Comparison of ENCODE assay signal across 36 cellular contexts in the genomic region with DNA sequence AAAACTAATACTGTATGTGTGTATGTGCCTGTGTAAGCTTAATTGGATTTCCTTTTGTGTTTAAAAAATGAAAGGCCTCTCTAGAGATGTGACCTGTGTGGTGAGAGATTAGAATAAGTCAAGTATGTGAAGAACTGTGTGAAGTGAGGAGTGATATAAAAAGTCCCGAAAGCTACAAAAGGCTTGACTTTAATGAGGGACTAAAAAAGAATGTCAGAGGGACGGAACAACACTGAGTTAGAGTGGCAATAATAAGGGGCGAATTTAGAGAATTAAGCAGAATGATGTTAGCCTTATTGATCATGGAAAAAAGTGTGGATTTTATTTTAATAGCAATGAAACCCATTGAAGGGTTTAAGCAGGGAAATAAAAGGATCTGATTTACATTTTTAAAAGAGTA.
"Had no signal": no experiment of that assay in that cellular context is flagged by ENCODE, and none has a peak within 500 bp of the region (broad histone marks: within the 10 kb centered on the region; RNA-seq: fewer than 3 reads in every experiment).

No MANE protein-coding gene starts in this region.

- H3K4me3 Mint-ChIP-seq: activated B cell treated with CpG ODN at 0.5 μM for 24 hours; activated CD4-positive, alpha-beta memory T cell treated with anti-CD3 and anti-CD28 coated beads for 36 hours; activated CD4-positive, alpha-beta T cell treated with anti-CD3 and anti-CD28 coated beads, Interleukin-2, amount 10 ng/mL, durations not matched to agents 24 days and 14 days; activated CD8-positive, alpha-beta T cell treated with anti-CD3 and anti-CD28 coated beads for 36 hours; activated naive CD4-positive, alpha-beta T cell treated with anti-CD3 and anti-CD28 coated beads for 36 hours; activated naive CD8-positive, alpha-beta T cell treated with anti-CD3 and anti-CD28 coated beads for 36 hours; activated T-cell treated with anti-CD3 and anti-CD28 coated beads, Interleukin-2, amount 50 U/mL, for 4 hours; activated T-cell treated with anti-CD3 and anti-CD28 coated beads, Interleukin-2, amount 50 U/mL, for 72 hours; activated T-helper 1 cell treated with anti-CD3 and anti-CD28 coated beads, Interleukin-12 subunit alpha, Interleukin-12 subunit beta, Interleukin-2, Interleukin-4 antibody, amounts not matched to agents 30 ng/mL and 10 ng/mL and 1 ng/mL, durations not matched to agents 14 hours and 24 hours and 36 hours; activated T-helper 17 cell treated with anti-CD3 and anti-CD28 coated beads, Interleukin-2, amount 50 U/mL, for 72 hours; T-helper 1 cell treated with Interleukin-12 subunit alpha and Interleukin-12 subunit beta and Interleukin-4 antibody, amounts not matched to agents 30 μg/mL and 1 μg/mL, for 36 hours; T-helper 2 cell treated with Interferon-gamma antibody and Interleukin-4, amounts not matched to agents 5 μg/mL and 100 μg/mL, for 36 hours had no signal

- H3K9me3 Mint-ChIP-seq: activated B cell treated with CpG ODN at 0.5 μM for 24 hours; activated CD4-positive, alpha-beta memory T cell treated with anti-CD3 and anti-CD28 coated beads for 36 hours; activated CD4-positive, alpha-beta T cell treated with anti-CD3 and anti-CD28 coated beads, Interleukin-2, amount 10 ng/mL, durations not matched to agents 24 days and 14 days; activated naive CD4-positive, alpha-beta T cell treated with anti-CD3 and anti-CD28 coated beads for 36 hours; activated naive CD8-positive, alpha-beta T cell treated with anti-CD3 and anti-CD28 coated beads for 36 hours; activated T-cell treated with anti-CD3 and anti-CD28 coated beads, Interleukin-2, amount 50 U/mL, for 4 hours; activated T-helper 1 cell treated with anti-CD3 and anti-CD28 coated beads, Interleukin-12 subunit alpha, Interleukin-12 subunit beta, Interleukin-2, Interleukin-4 antibody, amounts not matched to agents 30 ng/mL and 10 ng/mL and 1 ng/mL, durations not matched to agents 14 hours and 24 hours and 36 hours; T-helper 1 cell treated with Interleukin-12 subunit alpha and Interleukin-12 subunit beta and Interleukin-4 antibody, amounts not matched to agents 30 μg/mL and 1 μg/mL, for 36 hours had no signal

- FAIRE-seq: astrocyte, TTC549 had no signal

- H3K4me1 Mint-ChIP-seq: activated B cell treated with CpG ODN at 0.5 μM for 24 hours; activated CD4-positive, alpha-beta T cell treated with anti-CD3 and anti-CD28 coated beads, Interleukin-2, amount 10 ng/mL, durations not matched to agents 24 days and 14 days; activated naive CD8-positive, alpha-beta T cell treated with anti-CD3 and anti-CD28 coated beads for 36 hours; activated T-helper 17 cell treated with anti-CD3 and anti-CD28 coated beads, Interleukin-2, amount 50 U/mL, for 72 hours had no signal

- ATAC-seq: activated CD8-positive, alpha-beta T cell treated with anti-CD3 and anti-CD28 coated beads for 36 hours; activated naive CD4-positive, alpha-beta T cell treated with anti-CD3 and anti-CD28 coated beads, Interleukin-2, amount 50 U/mL, for 72 hours; activated T-cell treated with anti-CD3 and anti-CD28 coated beads, Interleukin-2, amount 50 U/mL, for 4 hours; activated T-cell treated with anti-CD3 and anti-CD28 coated beads, Interleukin-2, amount 50 U/mL, for 72 hours; activated T-helper 17 cell treated with anti-CD3 and anti-CD28 coated beads, Interleukin-2, amount 50 U/mL, for 72 hours; body of pancreas had no signal

- H3K4me3 ChIP-seq: adrenal gland, body of pancreas, breast epithelium had no signal

- H3K27ac Mint-ChIP-seq: activated B cell treated with CpG ODN at 0.5 μM for 24 hours; activated CD4-positive, alpha-beta memory T cell treated with anti-CD3 and anti-CD28 coated beads for 36 hours; activated CD4-positive, alpha-beta T cell treated with anti-CD3 and anti-CD28 coated beads, Interleukin-2, amount 10 ng/mL, durations not matched to agents 24 days and 14 days; activated CD8-positive, alpha-beta T cell treated with anti-CD3 and anti-CD28 coated beads for 36 hours; activated naive CD4-positive, alpha-beta T cell treated with anti-CD3 and anti-CD28 coated beads for 36 hours; activated naive CD4-positive, alpha-beta T cell treated with anti-CD3 and anti-CD28 coated beads, Interleukin-2, amount 50 U/mL, for 72 hours; activated naive CD8-positive, alpha-beta T cell treated with anti-CD3 and anti-CD28 coated beads for 36 hours; activated T-cell treated with anti-CD3 and anti-CD28 coated beads, Interleukin-2, amount 50 U/mL, for 72 hours; activated T-helper 1 cell treated with anti-CD3 and anti-CD28 coated beads, Interleukin-12 subunit alpha, Interleukin-12 subunit beta, Interleukin-2, Interleukin-4 antibody, amounts not matched to agents 30 ng/mL and 10 ng/mL and 1 ng/mL, durations not matched to agents 14 hours and 24 hours and 36 hours; activated T-helper 17 cell treated with anti-CD3 and anti-CD28 coated beads, Interleukin-2, amount 50 U/mL, for 72 hours; T-helper 1 cell treated with Interleukin-12 subunit alpha and Interleukin-12 subunit beta and Interleukin-4 antibody, amounts not matched to agents 30 μg/mL and 1 μg/mL, for 36 hours; T-helper 2 cell treated with Interferon-gamma antibody and Interleukin-4, amounts not matched to agents 5 μg/mL and 100 μg/mL, for 36 hours had no signal

- H3K36me3 Mint-ChIP-seq: activated CD4-positive, alpha-beta memory T cell treated with anti-CD3 and anti-CD28 coated beads for 36 hours; activated naive CD4-positive, alpha-beta T cell treated with anti-CD3 and anti-CD28 coated beads, Interleukin-2, amount 50 U/mL, for 72 hours; activated naive CD8-positive, alpha-beta T cell treated with anti-CD3 and anti-CD28 coated beads for 36 hours had no signal

- H3K4me1 ChIP-seq: adrenal gland, body of pancreas, breast epithelium had no signal

- H3K9me3 ChIP-seq: adrenal gland, body of pancreas, breast epithelium had no signal

- DNase-seq: activated B cell treated with CpG ODN at 0.5 μM for 24 hours; activated CD4-positive, alpha-beta memory T cell treated with anti-CD3 and anti-CD28 coated beads for 36 hours; activated CD4-positive, alpha-beta T cell treated with anti-CD3 and anti-CD28 coated beads for 4 hours; activated CD4-positive, alpha-beta T cell treated with anti-CD3 and anti-CD28 coated beads, Interleukin-2, amount 10 ng/mL, durations not matched to agents 24 days and 14 days; activated CD4-positive, alpha-beta T cell treated with anti-CD3 and anti-CD28 coated beads, Interleukin-2, amount 50 U/mL, for 1 hour; activated CD4-positive, alpha-beta T cell treated with anti-CD3 and anti-CD28 coated beads, Interleukin-2, amount 50 U/mL, for 4 hours; activated CD4-positive, CD25-positive, alpha-beta regulatory T cell treated with anti-CD3 and anti-CD28 coated beads, Interleukin-2, amount 50 U/mL, for 72 hours; activated CD8-positive, alpha-beta memory T cell treated with anti-CD3 and anti-CD28 coated beads, Interleukin-2, amount 50 U/mL, for 4 hours; activated CD8-positive, alpha-beta T cell treated with anti-CD3 and anti-CD28 coated beads for 36 hours; activated effector memory CD4-positive, alpha-beta T cell treated with anti-CD3 and anti-CD28 coated beads, Interleukin-2, amount 50 U/mL, for 16 hours; activated gamma-delta T cell treated with Interleukin-2 at 50 U/mL for 16 hours; activated naive CD4-positive, alpha-beta T cell; activated naive CD4-positive, alpha-beta T cell treated with anti-CD3 and anti-CD28 coated beads for 36 hours; activated naive CD4-positive, alpha-beta T cell treated with anti-CD3 and anti-CD28 coated beads, Interleukin-2, amount 50 U/mL, for 16 hours; activated naive CD8-positive, alpha-beta T cell treated with anti-CD3 and anti-CD28 coated beads for 36 hours; activated T-cell treated with anti-CD3 and anti-CD28 coated beads for 4 hours; activated T-cell treated with anti-CD3 and anti-CD28 coated beads, Interleukin-2, amount 50 U/mL, for 1 hour; activated T-cell treated with anti-CD3 and anti-CD28 coated beads, Interleukin-2, amount 50 U/mL, for 4 hours; activated T-cell treated with anti-CD3 and anti-CD28 coated beads, Interleukin-2, amount 50 U/mL, for 72 hours; adrenal gland; amniotic stem cell; aorta; body of pancreas; brain microvascular endothelial cell; central memory CD4-positive, alpha-beta T cell; T-helper 2 cell; T-helper 9 cell had no signal

- H3K27ac ChIP-seq: adrenal gland, body of pancreas, brain microvascular endothelial cell, breast epithelium, VCaP had no signal

- H3K27me3 Mint-ChIP-seq: activated B cell treated with CpG ODN at 0.5 μM for 24 hours; activated CD4-positive, alpha-beta memory T cell treated with anti-CD3 and anti-CD28 coated beads for 36 hours; activated CD4-positive, alpha-beta T cell treated with anti-CD3 and anti-CD28 coated beads, Interleukin-2, amount 10 ng/mL, durations not matched to agents 24 days and 14 days; activated CD8-positive, alpha-beta T cell treated with anti-CD3 and anti-CD28 coated beads for 36 hours; activated naive CD8-positive, alpha-beta T cell treated with anti-CD3 and anti-CD28 coated beads for 36 hours; activated T-helper 17 cell treated with anti-CD3 and anti-CD28 coated beads, Interleukin-2, amount 50 U/mL, for 72 hours had no signal

- H3K27me3 ChIP-seq: adrenal gland, body of pancreas, brain microvascular endothelial cell, breast epithelium had no signal

- H3K36me3 ChIP-seq: adrenal gland, brain microvascular endothelial cell, breast epithelium had no signal
